ENCODE assay signal across 8 cellular contexts in genomic region chr15:44715142-44715796, GRCh38. TPM values are rescaled to one million over a fixed set of nuclear protein-coding genes. Genes with fewer than 3 reads are reported as not detected.
DNase-seq lines count a peak whose midpoint lies in the region; ATAC-seq, FAIRE-seq and TF ChIP-seq lines count a peak whose summit lies in the region.
"Had no signal": no experiment of that assay in that cellular context is flagged by ENCODE, and none has a peak within 500 bp of the region (broad histone marks: within the 10 kb centered on the region; RNA-seq: fewer than 3 reads in every experiment).

No MANE protein-coding gene starts in this region.

- H2AFZ ChIP-seq in KMS-11 (ENCODE audit: low read depth): no peak overlapping the region

- H3K27ac ChIP-seq in KMS-11 (peak overlapping the region; percentile 19; the same call in 1 of the 2 replicates), colonic mucosa (no peak overlapping the region), small intestine (ENCODE audit: low read depth in 1 of 2, low read length in 1 of 2) (peak overlapping the region in 1 of 2 donors; percentile 65)

- H3K9me3 ChIP-seq in colonic mucosa (no peaks in the 10 kb centered on the region), small intestine (ENCODE audit: control insufficient read depth, low read depth) (no peaks in the 10 kb centered on the region)

- TF ChIP-seq CTCF in GM06990 (IDR thresholded peaks at IDR 0.05; ENCODE audit: insufficient read depth, low read length, poor library complexity, severe bottlenecking): no peak
- TF ChIP-seq CTCF in KMS-11 (conservative IDR thresholded peaks at IDR 0.05; ENCODE audit: low read depth, low read length): no peak
- no peak for TF ChIP-seq CTCF in colonic mucosa (IDR thresholded peaks at IDR 0.05)

- 57 to 61% (median 57%) methylated on average over 6 of the region's 6 CpGs for WGBS in small intestine, 3 donors

- intact Hi-C loops in colonic mucosa (cut with DNase I): loop anchor here (10.0 kb wide), 1 partner anchor 920 kb away; the partner anchor contains the start of gene SERF2

- H4K20me1 ChIP-seq in KMS-11 (ENCODE audit: insufficient read depth): peaks cover 36% of the 10 kb centered on the region

- H3K27me3 ChIP-seq in GM06990 (replicated peaks; ENCODE audit: control insufficient read depth, insufficient read depth, low read length) (no peaks in the 10 kb centered on the region), KMS-11 (ENCODE audit: insufficient read depth, low read depth) (no peaks in the 10 kb centered on the region), colonic mucosa (no peaks in the 10 kb centered on the region), small intestine (ENCODE audit: control insufficient read depth in 2 of 2, insufficient read depth in 2 of 2, low read length in 2 of 2) (no peaks in the 10 kb centered on the region)

- no peak overlapping the region for H3K9ac ChIP-seq in KMS-11
- peak overlapping the region in 1 of 2 donors; percentile 12 for H3K9ac ChIP-seq in colonic mucosa (ENCODE audit: low read depth in 2 of 2, low read length in 2 of 2)

- H3K4me1 ChIP-seq in KMS-11 (ENCODE audit: low read depth, poor library complexity, severe bottlenecking) (peaks cover 75% of the 10 kb centered on the region), colonic mucosa (peaks cover 11% of the 10 kb centered on the region), small intestine (ENCODE audit: control insufficient read depth in 2 of 2, insufficient read depth in 1 of 2, low read depth in 1 of 2, low read length in 1 of 2) (peaks cover 4 to 11% of the 10 kb centered on the region in 2 donors)

- DNase-seq in GM06990 (ENCODE audit: extremely low read depth, insufficient read length) (no peak), colonic mucosa (no peak), small intestine (no peak), NCI-H1694 treated with DMSO at 0.1 percent for 48 hours (lab: John Stamatoyannopoulos, UW) (no peak), NCI-H2029 (lab: John Stamatoyannopoulos, UW) (no peak)
- DNase-seq: foreskin fibroblast had no signal

- FAIRE-seq in small intestine (lab: Jason Lieb, UNC): no peak

- peaks cover 29% of the 10 kb centered on the region for H3K36me3 ChIP-seq in GM06990 (ENCODE audit: control insufficient read depth, insufficient read depth, low read length)
- H3K36me3 ChIP-seq in KMS-11 (ENCODE audit: insufficient read depth): peaks cover 17% of the 10 kb centered on the region
- H3K36me3 ChIP-seq in colonic mucosa: peaks cover 35% of the 10 kb centered on the region
- H3K36me3 ChIP-seq in small intestine (ENCODE audit: control insufficient read depth in 2 of 2, insufficient read depth in 2 of 2, low read length in 2 of 2): peaks cover 20 to 24% of the 10 kb centered on the region in 2 donors

- H3K79me2 ChIP-seq in KMS-11 (ENCODE audit: insufficient read depth, low read depth): peaks cover 56% of the 10 kb centered on the region

- ATAC-seq in GM18867 (IDR thresholded peaks at IDR 0.05; ENCODE audit: unreplicated experiment): no peak

- H3K4me2 ChIP-seq in KMS-11: peak overlapping the region; percentile 19; the same call in 1 of the 2 replicates

- peak overlapping the region; percentile 99 for H3K4me3 ChIP-seq in GM06990 (replicated peaks; ENCODE audit: low read depth, low read length)
- no peak overlapping the region for H3K4me3 ChIP-seq in KMS-11 (IDR thresholded peaks at IDR 0.05; ENCODE audit: insufficient read depth, low read depth, low read length)
- peak overlapping the region; percentile 74 for H3K4me3 ChIP-seq in colonic mucosa
- H3K4me3 ChIP-seq in small intestine (ENCODE audit: low read depth in 1 of 2, low read length in 2 of 2): peak overlapping the region; percentile 12 to 79

RNA-seq across cellular contexts. Expression of gene B2M, which starts 4.0 kb away (rescaled TPM):
- 1,000 to 10,000 TPM; 1,783 to 5,339 TPM for total RNA-seq in colonic mucosa
- polyA plus RNA-seq in small intestine: 1,000 to 10,000 TPM; 3,206 to 5,068 (median 5,057) TPM

RNA-seq across cellular contexts. Expression of gene PATL2, which starts 4.1 kb away (rescaled TPM):
- total RNA-seq in colonic mucosa: 1 to 10 TPM; 1.2 to 2.6 TPM
- polyA plus RNA-seq in small intestine: 1 to 10 TPM; 1.5 to 6.8 (median 4.2) TPM

RNA-seq across cellular contexts. Expression of gene TRIM69, which starts 21.1 kb away (rescaled TPM):
- total RNA-seq in colonic mucosa: 10 to 100 TPM; 17.1 to 23.3 TPM
- 10 to 100 TPM in 2 of 3 donors, 1 to 10 TPM in 1; 8.1 to 18.5 (median 12.4) TPM for polyA plus RNA-seq in small intestine

RNA-seq across cellular contexts. Expression of gene SPG11, which starts 51.8 kb away (rescaled TPM):
- total RNA-seq in colonic mucosa: 10 to 100 TPM; 79.3 to 95.3 TPM
- polyA plus RNA-seq in small intestine: 10 to 100 TPM; 33.5 to 34.9 (median 34.6) TPM
